ENCODE assay signal across 8 cellular contexts in the genomic region with DNA sequence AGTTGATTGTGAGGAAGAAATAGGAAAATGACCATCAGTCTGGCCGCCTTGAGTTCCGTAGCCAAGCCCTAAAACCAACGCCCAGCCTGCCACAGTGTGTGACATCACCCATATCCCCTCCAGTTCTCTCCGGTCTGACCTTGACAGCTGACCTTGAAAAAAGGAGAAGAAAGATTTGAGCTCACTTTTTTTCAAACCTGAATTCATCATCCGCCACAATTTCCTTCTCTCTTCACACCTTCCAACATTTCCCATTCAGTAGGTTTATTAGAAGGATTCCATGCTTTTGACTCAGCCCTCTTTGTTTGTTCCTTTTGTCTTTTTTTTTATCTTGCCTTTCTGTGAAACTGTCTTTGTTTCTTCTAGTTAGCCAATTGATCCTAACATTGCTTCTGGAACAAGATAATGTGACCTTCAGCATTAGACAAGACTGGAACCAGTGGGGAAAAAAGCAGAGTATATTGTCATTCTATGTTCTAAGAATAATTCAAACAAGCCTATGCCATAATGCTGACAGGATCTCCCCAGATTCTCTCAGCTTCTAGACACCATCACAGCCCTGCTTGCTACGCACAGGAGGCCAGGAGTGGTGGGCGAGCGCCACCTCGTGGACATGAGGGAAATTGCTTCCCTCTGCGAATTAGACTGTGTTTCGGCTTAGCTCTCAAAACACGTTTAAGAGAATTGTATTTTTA.
A peak's percentile ranks its signal among the peaks of the same experiment; 100 is the strongest.
DNase-seq lines count a peak whose midpoint lies in the region; ATAC-seq and TF ChIP-seq lines count a peak whose summit lies in the region.

No MANE protein-coding gene starts in this region.

- TF ChIP-seq CTCF in OCI-LY1 (IDR thresholded peaks at IDR 0.05; ENCODE audit: low read length): peak; percentile 99
- TF ChIP-seq CTCF in foreskin keratinocyte (conservative IDR thresholded peaks at IDR 0.05): peak; percentile 96
- TF ChIP-seq CTCF in neutrophil (IDR thresholded peaks at IDR 0.05): peak; percentile 66
- peak; percentile 71 to 78 (median 77) for TF ChIP-seq CTCF in vagina (IDR thresholded peaks at IDR 0.05)

- intact Hi-C loops in vagina (cut with DNase I): no loop called here

- H2AFZ ChIP-seq in OCI-LY1 (ENCODE audit: low read length): no peak overlapping the region

- H3K27me3 Mint-ChIP-seq in activated T-cell treated with anti-CD3 and anti-CD28 coated beads, Interleukin-2, amount 50 U/mL, for 72 hours (ENCODE audit: low read depth): peaks cover 29% of the 10 kb centered on the region

- ATAC-seq in GM21723 (IDR thresholded peaks at IDR 0.05; ENCODE audit: unreplicated experiment) (peak; percentile 93), foreskin keratinocyte (peak; percentile 92)
- peak; percentile 69 to 70 for ATAC-seq in activated T-cell treated with anti-CD3 and anti-CD28 coated beads, Interleukin-2, amount 50 U/mL, for 72 hours (replicated peaks in 1 of 2)

- 36% methylated on average over 11 of the region's 12 CpGs for WGBS in HUES64

- H3K27me3 ChIP-seq in HUES64 (ENCODE audit: insufficient read depth, low read length): no peaks in the 10 kb centered on the region
- no peaks in the 10 kb centered on the region for H3K27me3 ChIP-seq in OCI-LY1 (ENCODE audit: insufficient read depth, low read length)
- H3K27me3 ChIP-seq in foreskin keratinocyte: no peaks in the 10 kb centered on the region
- H3K27me3 ChIP-seq in neutrophil: peaks cover 13% of the 10 kb centered on the region
- no peaks in the 10 kb centered on the region for H3K27me3 ChIP-seq in vagina

- no peak overlapping the region for H3K27ac Mint-ChIP-seq in activated T-cell treated with anti-CD3 and anti-CD28 coated beads, Interleukin-2, amount 50 U/mL, for 72 hours

- H3K36me3 ChIP-seq in HUES64 (ENCODE audit: insufficient read depth, low read length): no peaks in the 10 kb centered on the region
- no peaks in the 10 kb centered on the region for H3K36me3 ChIP-seq in OCI-LY1 (ENCODE audit: insufficient read depth, low read length)
- no peaks in the 10 kb centered on the region for H3K36me3 ChIP-seq in neutrophil
- no peaks in the 10 kb centered on the region for H3K36me3 ChIP-seq in vagina

- H3K79me2 ChIP-seq in OCI-LY1 (ENCODE audit: insufficient read depth, low read length): no peaks in the 10 kb centered on the region

- H3K4me2 ChIP-seq in OCI-LY1 (ENCODE audit: low read length): no peak overlapping the region

- H3K9ac ChIP-seq in HUES64 (ENCODE audit: low read depth, low read length): peak overlapping the region; percentile 12; the same call in 1 of the 2 replicates
- H3K9ac ChIP-seq in OCI-LY1 (ENCODE audit: low read length): no peak overlapping the region

- H3K4me3 ChIP-seq in HUES64 (ENCODE audit: low read length) (no peak overlapping the region), OCI-LY1 (ENCODE audit: low read depth, low read length, poor library complexity, severe bottlenecking) (no peak overlapping the region), neutrophil (ENCODE audit: low read depth in 1 of 2, low read length in 1 of 2) (no peak overlapping the region), vagina (no peak overlapping the region)

- H3K36me3 Mint-ChIP-seq in activated T-cell treated with anti-CD3 and anti-CD28 coated beads, Interleukin-2, amount 50 U/mL, for 72 hours (ENCODE audit: insufficient read depth in 2 of 2): no peaks in the 10 kb centered on the region

- peaks cover 17% of the 10 kb centered on the region for H3K4me1 ChIP-seq in HUES64 (ENCODE audit: insufficient read depth, low read length)
- no peaks in the 10 kb centered on the region for H3K4me1 ChIP-seq in OCI-LY1 (ENCODE audit: insufficient read depth, low read length, severe bottlenecking)
- H3K4me1 ChIP-seq in foreskin keratinocyte: no peaks in the 10 kb centered on the region
- H3K4me1 ChIP-seq in neutrophil (ENCODE audit: control insufficient read depth in 1 of 2, insufficient read depth in 1 of 2, low read depth in 1 of 2, low read length in 1 of 2): no peaks in the 10 kb centered on the region
- no peaks in the 10 kb centered on the region for H3K4me1 ChIP-seq in vagina

- H3K4me3 Mint-ChIP-seq in activated T-cell treated with anti-CD3 and anti-CD28 coated beads, Interleukin-2, amount 50 U/mL, for 72 hours: no peak overlapping the region

- TF ChIP-seq POLR2A in vagina (IDR thresholded peaks at IDR 0.05): no peak

- no peaks in the 10 kb centered on the region for H4K20me1 ChIP-seq in OCI-LY1 (ENCODE audit: insufficient read depth, low read length)

- H3F3A ChIP-seq in OCI-LY1 (ENCODE audit: insufficient read depth, low read length): no peaks in the 10 kb centered on the region

- H3K9me3 Mint-ChIP-seq in activated T-cell treated with anti-CD3 and anti-CD28 coated beads, Interleukin-2, amount 50 U/mL, for 72 hours: no peaks in the 10 kb centered on the region

- H3K27ac ChIP-seq in HUES64 (ENCODE audit: low read depth, low read length): no peak overlapping the region
- no peak overlapping the region for H3K27ac ChIP-seq in OCI-LY1 (ENCODE audit: low read depth, low read length, poor library complexity, severe bottlenecking)
- H3K27ac ChIP-seq in foreskin keratinocyte: no peak overlapping the region
- H3K27ac ChIP-seq in neutrophil: no peak overlapping the region
- H3K27ac ChIP-seq in vagina: no peak overlapping the region

- H3K9me3 ChIP-seq in HUES64 (ENCODE audit: insufficient read depth, low read depth, low read length) (no peaks in the 10 kb centered on the region), OCI-LY1 (ENCODE audit: low read length) (no peaks in the 10 kb centered on the region), neutrophil (no peaks in the 10 kb centered on the region), vagina (no peaks in the 10 kb centered on the region)

- DNase-seq in GM03348 (ENCODE audit: low spot score) (peak; percentile 83), foreskin keratinocyte (peak; percentile 15 to 51), vagina (ENCODE audit: extremely low spot score in 2 of 2) (no peak)
- peak; percentile 37 to 68 for DNase-seq in activated T-cell treated with anti-CD3 and anti-CD28 coated beads, Interleukin-2, amount 50 U/mL, for 72 hours

- no peaks in the 10 kb centered on the region for H3K4me1 Mint-ChIP-seq in activated T-cell treated with anti-CD3 and anti-CD28 coated beads, Interleukin-2, amount 50 U/mL, for 72 hours (ENCODE audit: low read depth)

- no peaks in the 10 kb centered on the region for H3K9me2 ChIP-seq in OCI-LY1 (ENCODE audit: low read depth, low read length)

Comparison
In these comparisons a context has a peak if more than half of its experiments do, and no peak if none do; other contexts are left out.
1. DNase-seq: peak in GM03348 (single experiment), activated T-cell treated with anti-CD3 and anti-CD28 coated beads, Interleukin-2, amount 50 U/mL, for 72 hours (2 of 2) and foreskin keratinocyte (2 of 2); none in vagina (0 of 2).
2. Peak in every context shown above with its lines, with median percentiles within 50 percentile points of each other: ATAC-seq and CTCF ChIP-seq.